ENCODE assay signal across 8 cellular contexts in genomic region chr12:66776974-66777373, GRCh38.
DNase-seq lines count a peak whose midpoint lies in the region; ATAC-seq lines count a peak whose summit lies in the region.

No MANE protein-coding gene starts in this region.

- H3K4me1 ChIP-seq in GM23248 (ENCODE audit: insufficient read depth): no peaks in the 10 kb centered on the region

- CTCF ChIA-PET in activated CD4-positive, alpha-beta T cell treated with anti-CD3 and anti-CD28 coated beads, Interleukin-2, amount 10 ng/mL, durations not matched to agents 7 days and 5 days (lab: Charles Lee): no interaction called here

- peaks cover 43% of the 10 kb centered on the region for H3K27me3 Mint-ChIP-seq in activated CD4-positive, alpha-beta T cell treated with anti-CD3 and anti-CD28 coated beads, Interleukin-2, amount 10 ng/mL, durations not matched to agents 7 days and 5 days

- H3K79me2 ChIP-seq in GM23248 (ENCODE audit: insufficient read depth): no peaks in the 10 kb centered on the region

- ATAC-seq in GM18520 (IDR thresholded peaks at IDR 0.05; ENCODE audit: unreplicated experiment): peak; percentile 99
- peak; percentile 95 for ATAC-seq in HG02623 (IDR thresholded peaks at IDR 0.05; ENCODE audit: unreplicated experiment)

- H3F3A ChIP-seq in GM23248 (ENCODE audit: insufficient read depth): no peaks in the 10 kb centered on the region

- no peak overlapping the region for H3K27ac ChIP-seq in GM23248

- POLR2A ChIA-PET in activated CD4-positive, alpha-beta T cell treated with anti-CD3 and anti-CD28 coated beads, Interleukin-2, amount 10 ng/mL, durations not matched to agents 7 days and 5 days (lab: Charles Lee): no interaction called here

- H3K4me3 ChIP-seq in GM23248: no peak overlapping the region

- in situ Hi-C loops in GM23248 (cut with MboI): no loop called here

- H3K36me3 Mint-ChIP-seq in activated CD4-positive, alpha-beta T cell treated with anti-CD3 and anti-CD28 coated beads, Interleukin-2, amount 10 ng/mL, durations not matched to agents 7 days and 5 days (ENCODE audit: low read depth): peaks cover 19% of the 10 kb centered on the region

- no peak overlapping the region for H3K9ac ChIP-seq in GM23248

- no peaks in the 10 kb centered on the region for H3K9me3 ChIP-seq in GM23248 (ENCODE audit: low read depth)

- no peaks in the 10 kb centered on the region for H3K27me3 ChIP-seq in GM23248 (replicated peaks; ENCODE audit: insufficient read depth)

- no peaks in the 10 kb centered on the region for H3K36me3 ChIP-seq in GM23248 (ENCODE audit: low read depth)

- H3K27ac Mint-ChIP-seq in activated CD4-positive, alpha-beta T cell treated with anti-CD3 and anti-CD28 coated beads, Interleukin-2, amount 10 ng/mL, durations not matched to agents 7 days and 5 days: peak overlapping the region; percentile 83

- DNase-seq in activated CD4-positive, alpha-beta T cell treated with anti-CD3 and anti-CD28 coated beads, Interleukin-2, amount 10 ng/mL, durations not matched to agents 7 days and 5 days: peak; percentile 83
- peak; percentile 7 to 24 for DNase-seq in stimulated activated CD4-positive, alpha-beta T cell treated with anti-CD3 and anti-CD28 coated beads, Interleukin-15, amount 100 ng/mL, for 48 hours (ENCODE audit: low read depth in 2 of 2)
- DNase-seq in pons (ENCODE audit: low spot score): no peak
- no peak for DNase-seq in GM23248
- DNase-seq in DMS153 treated with DMSO at 0.1 percent for 48 hours (lab: John Stamatoyannopoulos, UW; ENCODE audit: unreplicated experiment): no peak
- DNase-seq in NCI-H510A treated with DMSO at 0.1 percent for 48 hours (lab: John Stamatoyannopoulos, UW): no peak

- peaks cover 41% of the 10 kb centered on the region for H3K4me1 Mint-ChIP-seq in activated CD4-positive, alpha-beta T cell treated with anti-CD3 and anti-CD28 coated beads, Interleukin-2, amount 10 ng/mL, durations not matched to agents 7 days and 5 days

- peaks cover 13% of the 10 kb centered on the region for H3K9me3 Mint-ChIP-seq in activated CD4-positive, alpha-beta T cell treated with anti-CD3 and anti-CD28 coated beads, Interleukin-2, amount 10 ng/mL, durations not matched to agents 7 days and 5 days

- WGBS in GM23248 (ENCODE audit: low coverage in 1 of 2, low lambda C conversion rate in 2 of 2, missing lambda C conversion rate in 2 of 2), 2 experiments: 45 to 81% methylated on average over 2 of the region's 2 CpGs

- H3K4me2 ChIP-seq in GM23248 (ENCODE audit: unreplicated experiment): no peak overlapping the region

- H3K4me3 Mint-ChIP-seq in activated CD4-positive, alpha-beta T cell treated with anti-CD3 and anti-CD28 coated beads, Interleukin-2, amount 10 ng/mL, durations not matched to agents 7 days and 5 days: peak overlapping the region; percentile 42

- no peak overlapping the region for H2AFZ ChIP-seq in GM23248

- H4K20me1 ChIP-seq in GM23248 (ENCODE audit: insufficient read depth): no peaks in the 10 kb centered on the region

- no peaks in the 10 kb centered on the region for H3K9me2 ChIP-seq in GM23248 (ENCODE audit: insufficient read depth)

Comparison
In these comparisons a context has a peak if more than half of its experiments do, and no peak if none do; other contexts are left out.
1. DNase-seq: peak in activated CD4-positive, alpha-beta T cell treated with anti-CD3 and anti-CD28 coated beads, Interleukin-2, amount 10 ng/mL, durations not matched to agents 7 days and 5 days (single experiment) and stimulated activated CD4-positive, alpha-beta T cell treated with anti-CD3 and anti-CD28 coated beads, Interleukin-15, amount 100 ng/mL, for 48 hours (2 of 2); none in pons (single experiment), GM23248 (single experiment), DMS153 treated with DMSO at 0.1 percent for 48 hours (single experiment) and NCI-H510A treated with DMSO at 0.1 percent for 48 hours (single experiment).